12 cellular contexts compared by ENCODE assay signal in the genomic region with DNA sequence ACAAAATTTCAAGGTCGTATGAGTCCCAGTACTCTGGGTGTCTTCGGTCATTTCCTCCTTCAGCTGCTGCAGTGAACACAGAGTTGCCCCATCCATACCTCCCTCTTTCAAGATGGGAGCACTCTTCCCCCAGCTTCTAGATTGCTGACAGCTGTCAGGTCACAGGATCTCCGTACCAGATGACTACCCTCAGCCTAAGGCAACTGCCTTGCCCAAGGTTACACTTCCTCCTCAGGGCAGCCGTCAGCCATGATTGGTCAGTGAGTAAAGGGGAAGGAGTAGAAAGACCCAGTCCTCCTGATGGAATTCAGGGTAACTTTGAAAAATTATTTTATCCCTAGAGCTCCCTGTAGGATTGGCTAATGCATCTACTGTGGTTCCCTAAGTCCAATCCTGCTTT.
"Had no signal": no experiment of that assay in that cellular context is flagged by ENCODE, and none has a peak within 500 bp of the region (broad histone marks: within the 10 kb centered on the region; RNA-seq: fewer than 3 reads in every experiment).

No MANE protein-coding gene starts in this region.

- ATAC-seq: naive thymus-derived CD8-positive, alpha-beta T cell had no signal

- DNase-seq: activated CD4-positive, alpha-beta T cell treated with anti-CD3 and anti-CD28 coated beads, Interleukin-2, amount 10 ng/mL, durations not matched to agents 7 days and 5 days; activated naive CD4-positive, alpha-beta T cell; activated naive CD8-positive, alpha-beta T cell treated with anti-CD3 and anti-CD28 coated beads, Interleukin-2, amount 10 ng/mL, durations not matched to agents 7 days and 5 days; brain microvascular endothelial cell; esophagus squamous epithelium; hypothalamus; left ventricle myocardium inferior; naive thymus-derived CD8-positive, alpha-beta T cell; stimulated activated naive CD4-positive, alpha-beta T cell; tibial artery had no signal

- H3K4me3 ChIP-seq: coronary artery, esophagus squamous epithelium, left ventricle myocardium inferior, tibial artery had no signal

- H3K79me2 ChIP-seq: parathyroid adenoma had no signal

- H3K4me1 ChIP-seq: esophagus squamous epithelium, left ventricle myocardium inferior, parathyroid adenoma, tibial artery had no signal

- H3K9ac ChIP-seq: parathyroid adenoma had no signal

- H3K36me3 ChIP-seq: brain microvascular endothelial cell, esophagus squamous epithelium, left ventricle myocardium inferior, tibial artery had no signal

- H3K27ac ChIP-seq: brain microvascular endothelial cell, coronary artery, esophagus squamous epithelium, left ventricle myocardium inferior, parathyroid adenoma, tibial artery had no signal

- H3K9me3 ChIP-seq: esophagus squamous epithelium, tibial artery had no signal

- H2AFZ ChIP-seq: parathyroid adenoma had no signal

- H3K27me3 ChIP-seq: brain microvascular endothelial cell, esophagus squamous epithelium, tibial artery had no signal
